Comparison of ENCODE assay signal across 1 cellular context in the genomic region with DNA sequence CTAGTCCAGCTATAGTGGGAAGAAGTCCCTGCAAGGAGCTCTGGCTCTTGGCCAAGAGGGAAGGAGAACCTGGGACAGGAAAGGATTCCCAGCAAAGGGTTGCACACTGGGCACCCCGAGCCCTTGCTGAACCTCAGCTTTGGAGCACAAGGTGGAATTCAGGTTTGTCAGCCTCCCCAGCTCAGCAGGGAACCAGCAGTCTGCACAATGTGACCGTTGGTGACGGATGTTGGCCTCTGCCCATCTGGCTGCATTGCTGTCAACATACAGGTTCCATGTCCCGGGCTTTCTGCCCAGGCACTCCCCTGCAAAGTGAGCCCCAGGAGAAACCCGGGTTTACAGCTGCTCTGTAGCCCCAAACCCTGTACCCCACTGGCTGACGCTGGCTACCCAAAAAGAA.
TF ChIP-seq lines count a peak whose summit lies in the region.

No MANE protein-coding gene starts in this region.

TF ChIP-seq in HepG2, 621 proteins besides CTCF, POLR2A, EP300 and RAD21:
- no peak for TF ChIP-seq ASH2L (IDR thresholded peaks at IDR 0.05; ENCODE audit: insufficient read length, low read depth, low read length)
- no peak for TF ChIP-seq NKX3-1 (CRISPR knock-in tag; IDR thresholded peaks at IDR 0.05)
- no peak for TF ChIP-seq BRCA1 (CRISPR knock-in tag; IDR thresholded peaks at IDR 0.05)
- TF ChIP-seq, protein P1, sequence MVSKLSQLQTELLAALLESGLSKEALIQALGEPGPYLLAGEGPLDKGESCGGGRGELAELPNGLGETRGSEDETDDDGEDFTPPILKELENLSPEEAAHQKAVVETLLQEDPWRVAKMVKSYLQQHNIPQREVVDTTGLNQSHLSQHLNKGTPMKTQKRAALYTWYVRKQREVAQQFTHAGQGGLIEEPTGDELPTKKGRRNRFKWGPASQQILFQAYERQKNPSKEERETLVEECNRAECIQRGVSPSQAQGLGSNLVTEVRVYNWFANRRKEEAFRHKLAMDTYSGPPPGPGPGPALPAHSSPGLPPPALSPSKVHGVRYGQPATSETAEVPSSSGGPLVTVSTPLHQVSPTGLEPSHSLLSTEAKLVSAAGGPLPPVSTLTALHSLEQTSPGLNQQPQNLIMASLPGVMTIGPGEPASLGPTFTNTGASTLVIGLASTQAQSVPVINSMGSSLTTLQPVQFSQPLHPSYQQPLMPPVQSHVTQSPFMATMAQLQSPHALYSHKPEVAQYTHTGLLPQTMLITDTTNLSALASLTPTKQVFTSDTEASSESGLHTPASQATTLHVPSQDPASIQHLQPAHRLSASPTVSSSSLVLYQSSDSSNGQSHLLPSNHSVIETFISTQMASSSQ (IDR thresholded peaks at IDR 0.05; ENCODE audit: low read depth), result no peak
- TF ChIP-seq, protein P1 (CRISPR knock-in tag; IDR thresholded peaks at IDR 0.05; ENCODE audit: borderline replicate concordance), result no peak
- no peak for TF ChIP-seq FOXA3 (CRISPR knock-in tag; IDR thresholded peaks at IDR 0.05)
- TF ChIP-seq ZNF792 (CRISPR knock-in tag; IDR thresholded peaks at IDR 0.05), result no peak
- TF ChIP-seq, protein P2, sequence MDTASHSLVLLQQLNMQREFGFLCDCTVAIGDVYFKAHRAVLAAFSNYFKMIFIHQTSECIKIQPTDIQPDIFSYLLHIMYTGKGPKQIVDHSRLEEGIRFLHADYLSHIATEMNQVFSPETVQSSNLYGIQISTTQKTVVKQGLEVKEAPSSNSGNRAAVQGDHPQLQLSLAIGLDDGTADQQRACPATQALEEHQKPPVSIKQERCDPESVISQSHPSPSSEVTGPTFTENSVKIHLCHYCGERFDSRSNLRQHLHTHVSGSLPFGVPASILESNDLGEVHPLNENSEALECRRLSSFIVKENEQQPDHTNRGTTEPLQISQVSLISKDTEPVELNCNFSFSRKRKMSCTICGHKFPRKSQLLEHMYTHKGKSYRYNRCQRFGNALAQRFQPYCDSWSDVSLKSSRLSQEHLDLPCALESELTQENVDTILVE (CRISPR knock-in tag; IDR thresholded peaks at IDR 0.05), result no peak
- TF ChIP-seq SMYD3 (CRISPR knock-in tag; IDR thresholded peaks at IDR 0.05), result no peak
- TF ChIP-seq ELF3 (CRISPR knock-in tag; IDR thresholded peaks at IDR 0.05), result no peak
- TF ChIP-seq, protein P3, sequence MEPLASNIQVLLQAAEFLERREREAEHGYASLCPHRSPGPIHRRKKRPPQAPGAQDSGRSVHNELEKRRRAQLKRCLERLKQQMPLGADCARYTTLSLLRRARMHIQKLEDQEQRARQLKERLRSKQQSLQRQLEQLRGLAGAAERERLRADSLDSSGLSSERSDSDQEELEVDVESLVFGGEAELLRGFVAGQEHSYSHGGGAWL (CRISPR knock-in tag; IDR thresholded peaks at IDR 0.05), result no peak
- TF ChIP-seq ZFP36L2 (CRISPR knock-in tag; IDR thresholded peaks at IDR 0.05), result no peak
- TF ChIP-seq NONO (IDR thresholded peaks at IDR 0.05), result no peak
- no peak for TF ChIP-seq NONO (CRISPR knock-in tag; conservative IDR thresholded peaks at IDR 0.05)
- TF ChIP-seq, protein P4, sequence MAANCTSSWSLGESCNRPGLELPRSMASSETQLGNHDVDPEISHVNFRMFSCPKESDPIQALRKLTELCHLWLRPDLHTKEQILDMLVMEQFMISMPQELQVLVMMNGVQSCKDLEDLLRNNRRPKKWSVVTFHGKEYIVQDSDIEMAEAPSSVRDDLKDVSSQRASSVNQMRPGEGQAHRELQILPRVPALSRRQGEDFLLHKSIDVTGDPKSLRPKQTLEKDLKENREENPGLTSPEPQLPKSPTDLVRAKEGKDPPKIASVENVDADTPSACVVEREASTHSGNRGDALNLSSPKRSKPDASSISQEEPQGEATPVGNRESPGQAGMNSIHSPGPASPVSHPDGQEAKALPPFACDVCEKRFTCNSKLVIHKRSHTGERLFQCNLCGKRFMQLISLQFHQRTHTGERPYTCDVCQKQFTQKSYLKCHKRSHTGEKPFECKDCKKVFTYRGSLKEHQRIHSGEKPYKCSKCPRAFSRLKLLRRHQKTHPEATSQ (CRISPR knock-in tag; IDR thresholded peaks at IDR 0.05; ENCODE audit: borderline replicate concordance), result no peak
- TF ChIP-seq DPF2 (CRISPR knock-in tag; IDR thresholded peaks at IDR 0.05; ENCODE audit: borderline replicate concordance, low read depth), result no peak
- no peak for TF ChIP-seq EZH2 (conservative IDR thresholded peaks at IDR 0.05; ENCODE audit: low read depth, low read length)
